ENCODE assay signal across 19 cellular contexts in genomic region chr11:60305906-60306619, GRCh38. TPM values are rescaled to one million over a fixed set of nuclear protein-coding genes. Genes with fewer than 3 reads are reported as not detected.
A peak's percentile ranks its signal among the peaks of the same experiment; 100 is the strongest.
DNase-seq lines count a peak whose midpoint lies in the region; ATAC-seq, FAIRE-seq and TF ChIP-seq lines count a peak whose summit lies in the region.
"Had no signal": no experiment of that assay in that cellular context is flagged by ENCODE, and none has a peak within 500 bp of the region (broad histone marks: within the 10 kb centered on the region; RNA-seq: fewer than 3 reads in every experiment).

No MANE protein-coding gene starts in this region.

- no peak for TF ChIP-seq CTCF in endothelial cell of umbilical vein (IDR thresholded peaks at IDR 0.05; ENCODE audit: extremely low read depth in 1 of 2, insufficient read depth in 1 of 2, low read depth in 1 of 2, low read length in 2 of 2)
- TF ChIP-seq CTCF in osteocyte (IDR thresholded peaks at IDR 0.05) = no peak
- no peak for TF ChIP-seq CTCF in endothelial cell (IDR thresholded peaks at IDR 0.05; ENCODE audit: unreplicated experiment)

- H3K9me2 ChIP-seq in GM23248 (ENCODE audit: insufficient read depth) = no peaks in the 10 kb centered on the region

- no peak for FAIRE-seq in endothelial cell of umbilical vein (lab: Jason Lieb, UNC)

- H3K27me3 ChIP-seq in GM23248 (replicated peaks; ENCODE audit: insufficient read depth) (no peaks in the 10 kb centered on the region), endothelial cell of umbilical vein (ENCODE audit: control insufficient read depth in 2 of 2, insufficient read depth in 2 of 2, low read length in 2 of 2) (no peaks in the 10 kb centered on the region)

- POLR2A ChIA-PET in endothelial cell of umbilical vein (lab: Charles Lee) = no interaction called here

- in situ Hi-C loops in GM23248 (cut with MboI) = no loop called here

- no peak overlapping the region for H3K9ac ChIP-seq in GM23248
- H3K9ac ChIP-seq in endothelial cell of umbilical vein (replicated peaks; ENCODE audit: extremely low read depth, insufficient read depth, low read length) = no peak overlapping the region

- no peaks in the 10 kb centered on the region for H3F3A ChIP-seq in GM23248 (ENCODE audit: insufficient read depth)

- H3K79me2 ChIP-seq in GM23248 (ENCODE audit: insufficient read depth) (no peaks in the 10 kb centered on the region), endothelial cell of umbilical vein (ENCODE audit: control insufficient read depth, insufficient read depth, low read length) (no peaks in the 10 kb centered on the region)

- H3K4me2 ChIP-seq in GM23248 (ENCODE audit: unreplicated experiment) (no peak overlapping the region), endothelial cell of umbilical vein (ENCODE audit: insufficient read depth, low read length) (peak overlapping the region; percentile 24)

- intact Hi-C loops in endothelial cell of umbilical vein (cut with micrococcal nuclease) = loop anchor here (5.0 kb wide), 1 partner anchor 846 kb away; no protein-coding TSS in a partner anchor

- H3K27ac Mint-ChIP-seq in osteocyte (ENCODE audit: unreplicated experiment) = peak overlapping the region; percentile 73
- H3K27ac Mint-ChIP-seq in endothelial cell (ENCODE audit: unreplicated experiment) = no peak overlapping the region
- H3K27ac Mint-ChIP-seq: WTC11 had no signal

- H3K36me3 Mint-ChIP-seq in osteocyte (ENCODE audit: unreplicated experiment) (no peaks in the 10 kb centered on the region), endothelial cell (ENCODE audit: low read depth, unreplicated experiment) (no peaks in the 10 kb centered on the region)
- H3K36me3 Mint-ChIP-seq: naive B cell, WTC11 had no signal

- no peak overlapping the region for H3K4me3 Mint-ChIP-seq in osteocyte (ENCODE audit: unreplicated experiment)
- no peak overlapping the region for H3K4me3 Mint-ChIP-seq in endothelial cell (ENCODE audit: unreplicated experiment)
- H3K4me3 Mint-ChIP-seq: naive B cell, WTC11 had no signal

- no peaks in the 10 kb centered on the region for H3K9me1 ChIP-seq in endothelial cell of umbilical vein (replicated peaks; ENCODE audit: control insufficient read depth, extremely low read depth, insufficient read depth, low read length)

- CTCF ChIA-PET in endothelial cell of umbilical vein (lab: Charles Lee) = interaction anchor here (1.2 kb wide), 2 partner anchors 28 to 36 kb away, joined by 3 read pairs; no protein-coding TSS in a partner anchor

- H3K27ac ChIP-seq in GM23248 (no peak overlapping the region), endothelial cell of umbilical vein (ENCODE audit: insufficient read depth, low read depth, low read length) (peak overlapping the region; percentile 60)

- dilution Hi-C loops in endothelial cell of umbilical vein (cut with MboI; ENCODE audit: extremely low pct_ligation_motif_present, low sequenced_read_pairs) = no loop called here

- H2AFZ ChIP-seq in GM23248 (no peak overlapping the region), endothelial cell of umbilical vein (ENCODE audit: low read depth, low read length) (peak overlapping the region; percentile 70)

- H3K27me3 Mint-ChIP-seq in osteocyte (ENCODE audit: unreplicated experiment) = no peaks in the 10 kb centered on the region
- no peaks in the 10 kb centered on the region for H3K27me3 Mint-ChIP-seq in endothelial cell (ENCODE audit: unreplicated experiment)
- H3K27me3 Mint-ChIP-seq: naive B cell had no signal

- DNase-seq in GM23248 (peak; percentile 11), RPMI7951 (ENCODE audit: low read depth) (peak; percentile 2), endothelial cell of umbilical vein (ENCODE audit: low read depth, low spot score) (peak; percentile 29), osteocyte (ENCODE audit: extremely low spot score, unreplicated experiment) (no peak), RPMI8226 (no peak), GOT3 (lab: John Stamatoyannopoulos, UW) (no peak), endothelial cell (ENCODE audit: low spot score) (no peak)
- DNase-seq: activated effector memory CD4-positive, alpha-beta T cell treated with Interleukin-2 at 50 U/mL for 16 hours; amygdala; left ventricle myocardium superior; naive B cell; NCI-H2081; NCI-H69; stimulated activated CD4-positive, alpha-beta T cell treated with anti-CD3 and anti-CD28 coated beads, Interleukin-15, amount 100 ng/mL, for 24 hours; T-helper 1 cell had no signal

- H3K4me3 ChIP-seq in GM23248 (no peak overlapping the region), endothelial cell of umbilical vein (replicated peaks in 1 of 3; ENCODE audit: insufficient read depth in 1 of 3, low read depth in 1 of 3, low read length in 3 of 3) (no peak overlapping the region)

- WGBS in GM23248 (ENCODE audit: low coverage in 1 of 2, low lambda C conversion rate in 2 of 2, missing lambda C conversion rate in 2 of 2), 2 experiments = 7 to 16% methylated on average over 3 of the region's 3 CpGs

- TF ChIP-seq POLR2A in endothelial cell of umbilical vein (IDR thresholded peaks at IDR 0.05; ENCODE audit: low read depth, low read length) = no peak

- H4K20me1 ChIP-seq in GM23248 (ENCODE audit: insufficient read depth) (no peaks in the 10 kb centered on the region), endothelial cell of umbilical vein (replicated peaks; ENCODE audit: control insufficient read depth, extremely low read depth, insufficient read depth, low read length) (no peaks in the 10 kb centered on the region)

- H3K4me1 Mint-ChIP-seq in osteocyte (ENCODE audit: unreplicated experiment) = peaks cover 32% of the 10 kb centered on the region
- no peaks in the 10 kb centered on the region for H3K4me1 Mint-ChIP-seq in endothelial cell (ENCODE audit: unreplicated experiment)

- H3K36me3 ChIP-seq in GM23248 (ENCODE audit: low read depth) (no peaks in the 10 kb centered on the region), endothelial cell of umbilical vein (ENCODE audit: control insufficient read depth in 2 of 2, extremely low read depth in 1 of 2, insufficient read depth in 2 of 2, low read length in 2 of 2) (no peaks in the 10 kb centered on the region)

- no peak for ATAC-seq in HG03521 (IDR thresholded peaks at IDR 0.05; ENCODE audit: unreplicated experiment)
- ATAC-seq: left ventricle myocardium superior, Panc1, WTC11 had no signal

- no TSS peak for BruUV-seq in endothelial cell of umbilical vein (replicated peaks; lab: Mats Ljungman, UMichigan)

- H3K9me3 Mint-ChIP-seq in osteocyte (ENCODE audit: unreplicated experiment) (no peaks in the 10 kb centered on the region), endothelial cell (ENCODE audit: unreplicated experiment) (no peaks in the 10 kb centered on the region)
- H3K9me3 Mint-ChIP-seq: naive B cell, WTC11 had no signal

- no peaks in the 10 kb centered on the region for H3K4me1 ChIP-seq in GM23248 (ENCODE audit: insufficient read depth)
- H3K4me1 ChIP-seq in endothelial cell of umbilical vein (ENCODE audit: control insufficient read depth, extremely low read depth, insufficient read depth, low read length) = peaks cover 18% of the 10 kb centered on the region

- no peaks in the 10 kb centered on the region for H3K9me3 ChIP-seq in GM23248 (ENCODE audit: low read depth)
- no peaks in the 10 kb centered on the region for H3K9me3 ChIP-seq in endothelial cell of umbilical vein (replicated peaks; ENCODE audit: control insufficient read depth, insufficient read depth, low read length)

TF ChIP-seq in endothelial cell of umbilical vein, 7 proteins besides CTCF, POLR2A, EP300 and RAD21 (continues in another document):
- peak; percentile 11 for TF ChIP-seq FOS (IDR thresholded peaks at IDR 0.05; ENCODE audit: borderline replicate concordance, insufficient read depth, low read length)
- TF ChIP-seq JUN (IDR thresholded peaks at IDR 0.05; ENCODE audit: borderline replicate concordance, insufficient read depth, insufficient read length, low read depth) = no peak
- TF ChIP-seq EZH2 (IDR thresholded peaks at IDR 0.05; ENCODE audit: borderline replicate concordance, low read depth, low read length, severe bottlenecking) = no peak
- TF ChIP-seq POLR2AphosphoS5 (IDR thresholded peaks at IDR 0.05; ENCODE audit: insufficient read depth, low read depth, low read length) = no peak
- no peak for TF ChIP-seq MYC (IDR thresholded peaks at IDR 0.05; ENCODE audit: low read depth, low read length)
- TF ChIP-seq MAX (IDR thresholded peaks at IDR 0.05; ENCODE audit: insufficient read depth, insufficient read length) = no peak

RNA-seq across cellular contexts. Expression of gene MS4A6E, which starts 21.0 kb away (rescaled TPM):
- total RNA-seq in GM23248 (2014; rRNA removed; shearing (Covaris generic)) = not detected in 2 replicates
- polyA plus RNA-seq in GM23248 (2016; fragmentation: Nextera tagmentation; extraction: Ambion mirVana) (not detected in 2 replicates), endothelial cell of umbilical vein (not detected in 2 replicates)
- total RNA-seq in RPMI7951 (2014; rRNA removed; shearing (Covaris generic)) = not detected in 2 replicates
- total RNA-seq in endothelial cell of umbilical vein (not detected in 2 replicates), osteocyte (not detected in 2 replicates), endothelial cell (ENCODE audit: unreplicated experiment) (not detected)
- polyA plus RNA-seq in endothelial cell of umbilical vein (2011; cell fraction: cytosol; rRNA removed) = not detected in 2 replicates
- not detected in 2 replicates for polyA plus RNA-seq in endothelial cell of umbilical vein (2011; cell fraction: nucleus; rRNA removed)
- polyA plus RNA-seq in endothelial cell of umbilical vein (2012) = not detected in 2 replicates
- not detected in 2 replicates for polyA minus RNA-seq in endothelial cell of umbilical vein
- polyA minus RNA-seq in endothelial cell of umbilical vein (2011; cell fraction: cytosol; rRNA and poly(A)+ RNA removed) = not detected
- polyA minus RNA-seq in endothelial cell of umbilical vein (2011; cell fraction: nucleus; rRNA and poly(A)+ RNA removed) = not detected in 2 replicates
- total RNA-seq: left ventricle myocardium superior, pulmonary artery endothelial cell, WTC11 had no signal

RNA-seq across cellular contexts. Expression of gene MS4A4A, which starts 25.6 kb away (rescaled TPM):
- not detected in 2 replicates for total RNA-seq in GM23248 (2014; rRNA removed; shearing (Covaris generic))
- polyA plus RNA-seq in GM23248 (2016; fragmentation: Nextera tagmentation; extraction: Ambion mirVana) = not detected in 2 replicates
- total RNA-seq in RPMI7951 (2014; rRNA removed; shearing (Covaris generic)) = not detected in 2 replicates
- total RNA-seq in endothelial cell of umbilical vein = not detected in 2 replicates
- 0.13 and 0.19 TPM in 2 replicates for polyA plus RNA-seq in endothelial cell of umbilical vein
- 0.13 and 0.16 TPM in 2 replicates for polyA plus RNA-seq in endothelial cell of umbilical vein (2011; cell fraction: cytosol; rRNA removed)
- 0.37 TPM in 1 of 2 replicates, not detected in the other for polyA plus RNA-seq in endothelial cell of umbilical vein (2011; cell fraction: nucleus; rRNA removed)
- 0.20 TPM in 1 of 2 replicates, not detected in the other for polyA plus RNA-seq in endothelial cell of umbilical vein (2012)
- 1.8 and 2.4 TPM in 2 replicates for polyA minus RNA-seq in endothelial cell of umbilical vein
- polyA minus RNA-seq in endothelial cell of umbilical vein (2011; cell fraction: cytosol; rRNA and poly(A)+ RNA removed) = not detected
- polyA minus RNA-seq in endothelial cell of umbilical vein (2011; cell fraction: nucleus; rRNA and poly(A)+ RNA removed) = 0.53 TPM in 1 of 2 replicates, not detected in the other
- not detected in 2 replicates for total RNA-seq in osteocyte
- not detected for total RNA-seq in endothelial cell (ENCODE audit: unreplicated experiment)
- total RNA-seq: pulmonary artery endothelial cell, WTC11 had no signal

Comparison
In these comparisons a context has a peak if more than half of its experiments do, and no peak if none do; other contexts are left out.
1. DNase-seq: peak in GM23248 (single experiment), RPMI7951 (single experiment) and endothelial cell of umbilical vein (single experiment); none in osteocyte (single experiment), RPMI8226 (single experiment), GOT3 (single experiment) and endothelial cell (single experiment).